Comparison of ENCODE assay signal across 1 cellular context in genomic region chr15:96338772-96339661, GRCh38.
TF ChIP-seq lines count a peak whose summit lies in the region.

No MANE protein-coding gene starts in this region.

TF ChIP-seq in GM12878, 131 proteins besides CTCF, POLR2A, EP300 and RAD21 (continued from another document):
- TF ChIP-seq BMI1 (IDR thresholded peaks at IDR 0.05; ENCODE audit: borderline replicate concordance) (0 out of 2 replicates have a peak, but pooled peaks have one; percentile 13), LARP7 (IDR thresholded peaks at IDR 0.05) (no peak), CHD2 (IDR thresholded peaks at IDR 0.05; ENCODE audit: borderline replicate concordance, low read depth, low read length) (0 out of 2 replicates have a peak, but pooled peaks have one; percentile 36), IKZF1 (conservative IDR thresholded peaks at IDR 0.05) (0 out of 2 replicates have a peak, but pooled peaks have one; percentile 44), ZZZ3 (IDR thresholded peaks at IDR 0.05; ENCODE audit: control insufficient read depth, insufficient read length, low read depth) (no peak), CREB1 (IDR thresholded peaks at IDR 0.05; ENCODE audit: low read depth) (no peak)
